ENCODE assay signal across 1 cellular context in the genomic region with DNA sequence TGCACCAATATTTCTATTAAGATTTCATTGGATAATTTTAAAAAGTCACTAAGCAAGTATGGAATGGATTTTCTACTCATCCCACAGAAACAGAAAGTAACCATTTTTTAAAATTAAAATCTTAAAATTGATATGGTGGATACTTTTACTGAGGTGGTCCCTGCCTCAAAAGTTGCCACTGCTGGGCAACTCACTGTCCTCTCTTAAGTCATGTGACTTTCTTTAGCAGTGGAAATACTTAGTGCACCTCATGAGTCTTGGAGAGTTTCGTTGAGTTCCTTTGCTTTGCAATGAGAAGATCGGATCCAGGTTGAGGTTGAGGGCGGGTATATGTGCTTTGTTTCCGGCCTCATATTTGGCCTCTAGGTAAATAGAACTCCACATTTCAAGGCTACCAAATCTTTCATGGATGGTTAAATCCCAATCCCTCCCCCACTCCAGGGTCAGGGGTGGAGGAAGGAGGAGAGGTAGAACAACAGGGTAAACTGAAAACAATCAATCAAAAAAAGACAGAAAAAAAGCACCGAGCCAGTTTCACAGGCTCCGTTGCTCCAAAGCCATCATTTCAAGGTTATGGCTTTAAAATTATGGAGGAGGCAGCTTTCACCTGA.
TF ChIP-seq lines count a peak whose summit lies in the region.

No MANE protein-coding gene starts in this region.

TF ChIP-seq in HepG2, 621 proteins besides CTCF, POLR2A, EP300 and RAD21 (continued from another document and continues in another):
- TF ChIP-seq, protein P1, sequence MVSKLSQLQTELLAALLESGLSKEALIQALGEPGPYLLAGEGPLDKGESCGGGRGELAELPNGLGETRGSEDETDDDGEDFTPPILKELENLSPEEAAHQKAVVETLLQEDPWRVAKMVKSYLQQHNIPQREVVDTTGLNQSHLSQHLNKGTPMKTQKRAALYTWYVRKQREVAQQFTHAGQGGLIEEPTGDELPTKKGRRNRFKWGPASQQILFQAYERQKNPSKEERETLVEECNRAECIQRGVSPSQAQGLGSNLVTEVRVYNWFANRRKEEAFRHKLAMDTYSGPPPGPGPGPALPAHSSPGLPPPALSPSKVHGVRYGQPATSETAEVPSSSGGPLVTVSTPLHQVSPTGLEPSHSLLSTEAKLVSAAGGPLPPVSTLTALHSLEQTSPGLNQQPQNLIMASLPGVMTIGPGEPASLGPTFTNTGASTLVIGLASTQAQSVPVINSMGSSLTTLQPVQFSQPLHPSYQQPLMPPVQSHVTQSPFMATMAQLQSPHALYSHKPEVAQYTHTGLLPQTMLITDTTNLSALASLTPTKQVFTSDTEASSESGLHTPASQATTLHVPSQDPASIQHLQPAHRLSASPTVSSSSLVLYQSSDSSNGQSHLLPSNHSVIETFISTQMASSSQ (IDR thresholded peaks at IDR 0.05; ENCODE audit: low read depth), result peak; percentile 43; the same call in 1 of the 2 replicates
- TF ChIP-seq, protein P1 (CRISPR knock-in tag; IDR thresholded peaks at IDR 0.05; ENCODE audit: borderline replicate concordance), result peak; percentile 56; the same call in 1 of the 2 replicates
- TF ChIP-seq POGZ (CRISPR knock-in tag; IDR thresholded peaks at IDR 0.05) (peak; percentile 47; the same call in 1 of the 2 replicates), PPARG (CRISPR knock-in tag; conservative IDR thresholded peaks at IDR 0.05) (peak; percentile 55; the same call in 1 of the 2 replicates), SOX6 (IDR thresholded peaks at IDR 0.05) (no peak), SOX6 (CRISPR knock-in tag; IDR thresholded peaks at IDR 0.05) (peak; percentile 91), EHMT2 (IDR thresholded peaks at IDR 0.05; ENCODE audit: borderline replicate concordance, low read depth, low read length) (no peak), TBX2 (CRISPR knock-in tag; IDR thresholded peaks at IDR 0.05; ENCODE audit: borderline replicate concordance) (0 out of 2 replicates have a peak, but pooled peaks have one; percentile 19), ZNF34 (CRISPR knock-in tag; IDR thresholded peaks at IDR 0.05; ENCODE audit: borderline replicate concordance) (0 out of 2 replicates have a peak, but pooled peaks have one; percentile 21), ZNF773 (CRISPR knock-in tag; IDR thresholded peaks at IDR 0.05; ENCODE audit: borderline replicate concordance) (no peak), ZNF564 (CRISPR knock-in tag; IDR thresholded peaks at IDR 0.05) (no peak), SIX1 (CRISPR knock-in tag; IDR thresholded peaks at IDR 0.05; ENCODE audit: borderline replicate concordance) (peak; percentile 45; the same call in 1 of the 2 replicates), FOXA1 (IDR thresholded peaks at IDR 0.05) (no peak), FOXA1 (CRISPR knock-in tag; IDR thresholded peaks at IDR 0.05) (peak; percentile 79), SMYD3 (CRISPR knock-in tag; IDR thresholded peaks at IDR 0.05) (peak; percentile 57; the same call in 1 of the 2 replicates), HES4 (CRISPR knock-in tag; IDR thresholded peaks at IDR 0.05; ENCODE audit: borderline replicate concordance) (no peak), ETV5 (CRISPR knock-in tag; IDR thresholded peaks at IDR 0.05; ENCODE audit: borderline replicate concordance) (peak; percentile 90), HNF4A (CRISPR knock-in tag; IDR thresholded peaks at IDR 0.05) (peak; percentile 38), ZNF543 (CRISPR knock-in tag; IDR thresholded peaks at IDR 0.05) (no peak), SALL1 (CRISPR knock-in tag; IDR thresholded peaks at IDR 0.05) (peak; percentile 62), HOXA7 (CRISPR knock-in tag; IDR thresholded peaks at IDR 0.05) (no peak), SOX13 (IDR thresholded peaks at IDR 0.05) (peak; percentile 75), SOX13 (CRISPR knock-in tag; conservative IDR thresholded peaks at IDR 0.05 in 1 of 2, IDR thresholded peaks at IDR 0.05 in 1 of 2) (peak in 1 of 2 experiments; percentile 91; a peak in 2 of 4 replicates), LCORL (IDR thresholded peaks at IDR 0.05) (peak; percentile 32; the same call in 1 of the 2 replicates), LCORL (CRISPR knock-in tag; IDR thresholded peaks at IDR 0.05) (peak; percentile 41; the same call in 1 of the 2 replicates), ZNF24 (IDR thresholded peaks at IDR 0.05) (no peak), MIER3 (CRISPR knock-in tag; IDR thresholded peaks at IDR 0.05; ENCODE audit: borderline replicate concordance) (peak; percentile 73; the same call in 1 of the 2 replicates), FOXP1 (IDR thresholded peaks at IDR 0.05) (no peak), FOXP1 (CRISPR knock-in tag; IDR thresholded peaks at IDR 0.05) (peak; percentile 94), ELF3 (CRISPR knock-in tag; IDR thresholded peaks at IDR 0.05) (peak; percentile 92), TARDBP (CRISPR knock-in tag; IDR thresholded peaks at IDR 0.05) (peak; percentile 69), HMG20B (CRISPR knock-in tag; conservative IDR thresholded peaks at IDR 0.05) (peak; percentile 84)
- TF ChIP-seq, protein P2, sequence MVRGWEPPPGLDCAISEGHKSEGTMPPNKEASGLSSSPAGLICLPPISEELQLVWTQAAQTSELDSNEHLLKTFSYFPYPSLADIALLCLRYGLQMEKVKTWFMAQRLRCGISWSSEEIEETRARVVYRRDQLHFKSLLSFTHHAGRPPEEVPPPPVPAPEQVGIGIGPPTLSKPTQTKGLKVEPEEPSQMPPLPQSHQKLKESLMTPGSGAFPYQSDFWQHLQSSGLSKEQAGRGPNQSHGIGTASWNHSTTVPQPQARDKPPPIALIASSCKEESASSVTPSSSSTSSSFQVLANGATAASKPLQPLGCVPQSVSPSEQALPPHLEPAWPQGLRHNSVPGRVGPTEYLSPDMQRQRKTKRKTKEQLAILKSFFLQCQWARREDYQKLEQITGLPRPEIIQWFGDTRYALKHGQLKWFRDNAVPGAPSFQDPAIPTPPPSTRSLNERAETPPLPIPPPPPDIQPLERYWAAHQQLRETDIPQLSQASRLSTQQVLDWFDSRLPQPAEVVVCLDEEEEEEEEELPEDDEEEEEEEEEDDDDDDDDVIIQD (CRISPR knock-in tag; IDR thresholded peaks at IDR 0.05; ENCODE audit: low read depth), result peak; percentile 36; the same call in 1 of the 2 replicates
- TF ChIP-seq, protein P3, sequence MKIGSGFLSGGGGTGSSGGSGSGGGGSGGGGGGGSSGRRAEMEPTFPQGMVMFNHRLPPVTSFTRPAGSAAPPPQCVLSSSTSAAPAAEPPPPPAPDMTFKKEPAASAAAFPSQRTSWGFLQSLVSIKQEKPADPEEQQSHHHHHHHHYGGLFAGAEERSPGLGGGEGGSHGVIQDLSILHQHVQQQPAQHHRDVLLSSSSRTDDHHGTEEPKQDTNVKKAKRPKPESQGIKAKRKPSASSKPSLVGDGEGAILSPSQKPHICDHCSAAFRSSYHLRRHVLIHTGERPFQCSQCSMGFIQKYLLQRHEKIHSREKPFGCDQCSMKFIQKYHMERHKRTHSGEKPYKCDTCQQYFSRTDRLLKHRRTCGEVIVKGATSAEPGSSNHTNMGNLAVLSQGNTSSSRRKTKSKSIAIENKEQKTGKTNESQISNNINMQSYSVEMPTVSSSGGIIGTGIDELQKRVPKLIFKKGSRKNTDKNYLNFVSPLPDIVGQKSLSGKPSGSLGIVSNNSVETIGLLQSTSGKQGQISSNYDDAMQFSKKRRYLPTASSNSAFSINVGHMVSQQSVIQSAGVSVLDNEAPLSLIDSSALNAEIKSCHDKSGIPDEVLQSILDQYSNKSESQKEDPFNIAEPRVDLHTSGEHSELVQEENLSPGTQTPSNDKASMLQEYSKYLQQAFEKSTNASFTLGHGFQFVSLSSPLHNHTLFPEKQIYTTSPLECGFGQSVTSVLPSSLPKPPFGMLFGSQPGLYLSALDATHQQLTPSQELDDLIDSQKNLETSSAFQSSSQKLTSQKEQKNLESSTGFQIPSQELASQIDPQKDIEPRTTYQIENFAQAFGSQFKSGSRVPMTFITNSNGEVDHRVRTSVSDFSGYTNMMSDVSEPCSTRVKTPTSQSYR (CRISPR knock-in tag; IDR thresholded peaks at IDR 0.05; ENCODE audit: borderline replicate concordance), result peak; percentile 93
- TF ChIP-seq, protein P4, sequence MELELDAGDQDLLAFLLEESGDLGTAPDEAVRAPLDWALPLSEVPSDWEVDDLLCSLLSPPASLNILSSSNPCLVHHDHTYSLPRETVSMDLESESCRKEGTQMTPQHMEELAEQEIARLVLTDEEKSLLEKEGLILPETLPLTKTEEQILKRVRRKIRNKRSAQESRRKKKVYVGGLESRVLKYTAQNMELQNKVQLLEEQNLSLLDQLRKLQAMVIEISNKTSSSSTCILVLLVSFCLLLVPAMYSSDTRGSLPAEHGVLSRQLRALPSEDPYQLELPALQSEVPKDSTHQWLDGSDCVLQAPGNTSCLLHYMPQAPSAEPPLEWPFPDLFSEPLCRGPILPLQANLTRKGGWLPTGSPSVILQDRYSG (CRISPR knock-in tag; IDR thresholded peaks at IDR 0.05), result no peak
- TF ChIP-seq, protein P5, sequence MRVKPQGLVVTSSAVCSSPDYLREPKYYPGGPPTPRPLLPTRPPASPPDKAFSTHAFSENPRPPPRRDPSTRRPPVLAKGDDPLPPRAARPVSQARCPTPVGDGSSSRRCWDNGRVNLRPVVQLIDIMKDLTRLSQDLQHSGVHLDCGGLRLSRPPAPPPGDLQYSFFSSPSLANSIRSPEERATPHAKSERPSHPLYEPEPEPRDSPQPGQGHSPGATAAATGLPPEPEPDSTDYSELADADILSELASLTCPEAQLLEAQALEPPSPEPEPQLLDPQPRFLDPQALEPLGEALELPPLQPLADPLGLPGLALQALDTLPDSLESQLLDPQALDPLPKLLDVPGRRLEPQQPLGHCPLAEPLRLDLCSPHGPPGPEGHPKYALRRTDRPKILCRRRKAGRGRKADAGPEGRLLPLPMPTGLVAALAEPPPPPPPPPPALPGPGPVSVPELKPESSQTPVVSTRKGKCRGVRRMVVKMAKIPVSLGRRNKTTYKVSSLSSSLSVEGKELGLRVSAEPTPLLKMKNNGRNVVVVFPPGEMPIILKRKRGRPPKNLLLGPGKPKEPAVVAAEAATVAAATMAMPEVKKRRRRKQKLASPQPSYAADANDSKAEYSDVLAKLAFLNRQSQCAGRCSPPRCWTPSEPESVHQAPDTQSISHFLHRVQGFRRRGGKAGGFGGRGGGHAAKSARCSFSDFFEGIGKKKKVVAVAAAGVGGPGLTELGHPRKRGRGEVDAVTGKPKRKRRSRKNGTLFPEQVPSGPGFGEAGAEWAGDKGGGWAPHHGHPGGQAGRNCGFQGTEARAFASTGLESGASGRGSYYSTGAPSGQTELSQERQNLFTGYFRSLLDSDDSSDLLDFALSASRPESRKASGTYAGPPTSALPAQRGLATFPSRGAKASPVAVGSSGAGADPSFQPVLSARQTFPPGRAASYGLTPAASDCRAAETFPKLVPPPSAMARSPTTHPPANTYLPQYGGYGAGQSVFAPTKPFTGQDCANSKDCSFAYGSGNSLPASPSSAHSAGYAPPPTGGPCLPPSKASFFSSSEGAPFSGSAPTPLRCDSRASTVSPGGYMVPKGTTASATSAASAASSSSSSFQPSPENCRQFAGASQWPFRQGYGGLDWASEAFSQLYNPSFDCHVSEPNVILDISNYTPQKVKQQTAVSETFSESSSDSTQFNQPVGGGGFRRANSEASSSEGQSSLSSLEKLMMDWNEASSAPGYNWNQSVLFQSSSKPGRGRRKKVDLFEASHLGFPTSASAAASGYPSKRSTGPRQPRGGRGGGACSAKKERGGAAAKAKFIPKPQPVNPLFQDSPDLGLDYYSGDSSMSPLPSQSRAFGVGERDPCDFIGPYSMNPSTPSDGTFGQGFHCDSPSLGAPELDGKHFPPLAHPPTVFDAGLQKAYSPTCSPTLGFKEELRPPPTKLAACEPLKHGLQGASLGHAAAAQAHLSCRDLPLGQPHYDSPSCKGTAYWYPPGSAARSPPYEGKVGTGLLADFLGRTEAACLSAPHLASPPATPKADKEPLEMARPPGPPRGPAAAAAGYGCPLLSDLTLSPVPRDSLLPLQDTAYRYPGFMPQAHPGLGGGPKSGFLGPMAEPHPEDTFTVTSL (CRISPR knock-in tag; IDR thresholded peaks at IDR 0.05; ENCODE audit: borderline replicate concordance), result peak; percentile 62; the same call in 1 of the 2 replicates
- TF ChIP-seq, protein P6, sequence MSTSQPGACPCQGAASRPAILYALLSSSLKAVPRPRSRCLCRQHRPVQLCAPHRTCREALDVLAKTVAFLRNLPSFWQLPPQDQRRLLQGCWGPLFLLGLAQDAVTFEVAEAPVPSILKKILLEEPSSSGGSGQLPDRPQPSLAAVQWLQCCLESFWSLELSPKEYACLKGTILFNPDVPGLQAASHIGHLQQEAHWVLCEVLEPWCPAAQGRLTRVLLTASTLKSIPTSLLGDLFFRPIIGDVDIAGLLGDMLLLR (CRISPR knock-in tag; IDR thresholded peaks at IDR 0.05), result no peak
- TF ChIP-seq, protein P7, sequence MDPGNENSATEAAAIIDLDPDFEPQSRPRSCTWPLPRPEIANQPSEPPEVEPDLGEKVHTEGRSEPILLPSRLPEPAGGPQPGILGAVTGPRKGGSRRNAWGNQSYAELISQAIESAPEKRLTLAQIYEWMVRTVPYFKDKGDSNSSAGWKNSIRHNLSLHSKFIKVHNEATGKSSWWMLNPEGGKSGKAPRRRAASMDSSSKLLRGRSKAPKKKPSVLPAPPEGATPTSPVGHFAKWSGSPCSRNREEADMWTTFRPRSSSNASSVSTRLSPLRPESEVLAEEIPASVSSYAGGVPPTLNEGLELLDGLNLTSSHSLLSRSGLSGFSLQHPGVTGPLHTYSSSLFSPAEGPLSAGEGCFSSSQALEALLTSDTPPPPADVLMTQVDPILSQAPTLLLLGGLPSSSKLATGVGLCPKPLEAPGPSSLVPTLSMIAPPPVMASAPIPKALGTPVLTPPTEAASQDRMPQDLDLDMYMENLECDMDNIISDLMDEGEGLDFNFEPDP (CRISPR knock-in tag; conservative IDR thresholded peaks at IDR 0.05), result no peak
- TF ChIP-seq, protein P8, sequence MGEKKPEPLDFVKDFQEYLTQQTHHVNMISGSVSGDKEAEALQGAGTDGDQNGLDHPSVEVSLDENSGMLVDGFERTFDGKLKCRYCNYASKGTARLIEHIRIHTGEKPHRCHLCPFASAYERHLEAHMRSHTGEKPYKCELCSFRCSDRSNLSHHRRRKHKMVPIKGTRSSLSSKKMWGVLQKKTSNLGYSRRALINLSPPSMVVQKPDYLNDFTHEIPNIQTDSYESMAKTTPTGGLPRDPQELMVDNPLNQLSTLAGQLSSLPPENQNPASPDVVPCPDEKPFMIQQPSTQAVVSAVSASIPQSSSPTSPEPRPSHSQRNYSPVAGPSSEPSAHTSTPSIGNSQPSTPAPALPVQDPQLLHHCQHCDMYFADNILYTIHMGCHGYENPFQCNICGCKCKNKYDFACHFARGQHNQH (CRISPR knock-in tag; IDR thresholded peaks at IDR 0.05), result peak; percentile 72
